In genomic region chr6:51027283-51028065, GRCh38 we compare ENCODE assay signal across 1 cellular context.
TF ChIP-seq lines count a peak whose summit lies in the region.

No MANE protein-coding gene starts in this region.

TF ChIP-seq in K562, 482 proteins besides CTCF, POLR2A, EP300 and RAD21 (continued from another document and continues in another):
- peak; percentile 67 to 80; a peak in 2 of 4 replicates for TF ChIP-seq MLLT1 (IDR thresholded peaks at IDR 0.05)
- no peak for TF ChIP-seq MYC (IDR thresholded peaks at IDR 0.05; ENCODE audit: low read depth, low read length)
- TF ChIP-seq MYC (CRISPR knock-in tag; IDR thresholded peaks at IDR 0.05; ENCODE audit: borderline replicate concordance, low read depth), result no peak
- TF ChIP-seq ZNF140 (CRISPR knock-in tag; IDR thresholded peaks at IDR 0.05), result no peak
- no peak for TF ChIP-seq JUN (IDR thresholded peaks at IDR 0.05; ENCODE audit: borderline replicate concordance, low read depth, low read length)
- no peak for TF ChIP-seq JUN (CRISPR knock-in tag; IDR thresholded peaks at IDR 0.05; ENCODE audit: borderline replicate concordance)
- TF ChIP-seq, protein P1, sequence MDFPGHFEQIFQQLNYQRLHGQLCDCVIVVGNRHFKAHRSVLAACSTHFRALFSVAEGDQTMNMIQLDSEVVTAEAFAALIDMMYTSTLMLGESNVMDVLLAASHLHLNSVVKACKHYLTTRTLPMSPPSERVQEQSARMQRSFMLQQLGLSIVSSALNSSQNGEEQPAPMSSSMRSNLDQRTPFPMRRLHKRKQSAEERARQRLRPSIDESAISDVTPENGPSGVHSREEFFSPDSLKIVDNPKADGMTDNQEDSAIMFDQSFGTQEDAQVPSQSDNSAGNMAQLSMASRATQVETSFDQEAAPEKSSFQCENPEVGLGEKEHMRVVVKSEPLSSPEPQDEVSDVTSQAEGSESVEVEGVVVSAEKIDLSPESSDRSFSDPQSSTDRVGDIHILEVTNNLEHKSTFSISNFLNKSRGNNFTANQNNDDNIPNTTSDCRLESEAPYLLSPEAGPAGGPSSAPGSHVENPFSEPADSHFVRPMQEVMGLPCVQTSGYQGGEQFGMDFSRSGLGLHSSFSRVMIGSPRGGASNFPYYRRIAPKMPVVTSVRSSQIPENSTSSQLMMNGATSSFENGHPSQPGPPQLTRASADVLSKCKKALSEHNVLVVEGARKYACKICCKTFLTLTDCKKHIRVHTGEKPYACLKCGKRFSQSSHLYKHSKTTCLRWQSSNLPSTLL (IDR thresholded peaks at IDR 0.05), result no peak
- TF ChIP-seq, protein P2, sequence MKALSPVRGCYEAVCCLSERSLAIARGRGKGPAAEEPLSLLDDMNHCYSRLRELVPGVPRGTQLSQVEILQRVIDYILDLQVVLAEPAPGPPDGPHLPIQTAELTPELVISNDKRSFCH (CRISPR knock-in tag; IDR thresholded peaks at IDR 0.05), result no peak
- TF ChIP-seq, protein P2 (tag; IDR thresholded peaks at IDR 0.05), result no peak
- no peak for TF ChIP-seq CHD4 (IDR thresholded peaks at IDR 0.05; ENCODE audit: insufficient read depth, insufficient replicate concordance, low read depth, low read length, poor library complexity, severe bottlenecking)
- no peak for TF ChIP-seq ZNF431 (CRISPR knock-in tag; IDR thresholded peaks at IDR 0.05)
- no peak for TF ChIP-seq PCBP1 (IDR thresholded peaks at IDR 0.05; ENCODE audit: low read depth, low read length, poor library complexity, severe bottlenecking)
- TF ChIP-seq JUNB (CRISPR knock-in tag; conservative IDR thresholded peaks at IDR 0.05), result no peak
- 0 out of 2 replicates have a peak, but pooled peaks have one; percentile 59 for TF ChIP-seq SMARCE1 (IDR thresholded peaks at IDR 0.05)
- TF ChIP-seq RBM25 (IDR thresholded peaks at IDR 0.05; ENCODE audit: low read depth, low read length, severe bottlenecking), result no peak
- TF ChIP-seq, protein P3, sequence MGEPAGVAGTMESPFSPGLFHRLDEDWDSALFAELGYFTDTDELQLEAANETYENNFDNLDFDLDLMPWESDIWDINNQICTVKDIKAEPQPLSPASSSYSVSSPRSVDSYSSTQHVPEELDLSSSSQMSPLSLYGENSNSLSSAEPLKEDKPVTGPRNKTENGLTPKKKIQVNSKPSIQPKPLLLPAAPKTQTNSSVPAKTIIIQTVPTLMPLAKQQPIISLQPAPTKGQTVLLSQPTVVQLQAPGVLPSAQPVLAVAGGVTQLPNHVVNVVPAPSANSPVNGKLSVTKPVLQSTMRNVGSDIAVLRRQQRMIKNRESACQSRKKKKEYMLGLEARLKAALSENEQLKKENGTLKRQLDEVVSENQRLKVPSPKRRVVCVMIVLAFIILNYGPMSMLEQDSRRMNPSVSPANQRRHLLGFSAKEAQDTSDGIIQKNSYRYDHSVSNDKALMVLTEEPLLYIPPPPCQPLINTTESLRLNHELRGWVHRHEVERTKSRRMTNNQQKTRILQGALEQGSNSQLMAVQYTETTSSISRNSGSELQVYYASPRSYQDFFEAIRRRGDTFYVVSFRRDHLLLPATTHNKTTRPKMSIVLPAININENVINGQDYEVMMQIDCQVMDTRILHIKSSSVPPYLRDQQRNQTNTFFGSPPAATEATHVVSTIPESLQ (CRISPR knock-in tag; IDR thresholded peaks at IDR 0.05), result no peak
- peak; percentile 75 for TF ChIP-seq CBFA2T3 (IDR thresholded peaks at IDR 0.05)
- no peak; the same call in 1 of the 2 replicates for TF ChIP-seq MEF2D (tag; conservative IDR thresholded peaks at IDR 0.05; ENCODE audit: low read depth)
- TF ChIP-seq ZNF696 (CRISPR knock-in tag; conservative IDR thresholded peaks at IDR 0.05), result no peak
- TF ChIP-seq PCBP2 (IDR thresholded peaks at IDR 0.05; ENCODE audit: low read depth, low read length, poor library complexity, severe bottlenecking), result no peak
- TF ChIP-seq GTF3C2 (IDR thresholded peaks at IDR 0.05; ENCODE audit: borderline replicate concordance, extremely low read depth, insufficient read length), result no peak
- TF ChIP-seq USF2 (CRISPR knock-in tag; IDR thresholded peaks at IDR 0.05), result no peak
- TF ChIP-seq MGA (IDR thresholded peaks at IDR 0.05), result no peak
- no peak for TF ChIP-seq TAF15 (IDR thresholded peaks at IDR 0.05; ENCODE audit: low read depth, low read length)
- TF ChIP-seq MAFG (tag; conservative IDR thresholded peaks at IDR 0.05), result no peak
- TF ChIP-seq HLTF (IDR thresholded peaks at IDR 0.05), result 0 out of 2 replicates have a peak, but pooled peaks have one; percentile 32
- TF ChIP-seq DMBX1 (CRISPR knock-in tag; IDR thresholded peaks at IDR 0.05; ENCODE audit: borderline replicate concordance), result 0 out of 2 replicates have a peak, but pooled peaks have one; percentile 10
- TF ChIP-seq ZNF354B (CRISPR knock-in tag; IDR thresholded peaks at IDR 0.05), result no peak
- TF ChIP-seq MAFK (IDR thresholded peaks at IDR 0.05; ENCODE audit: low read length), result no peak
- no peak for TF ChIP-seq ZNF589 (CRISPR knock-in tag; IDR thresholded peaks at IDR 0.05; ENCODE audit: low read depth)
- TF ChIP-seq PHB2 (IDR thresholded peaks at IDR 0.05; ENCODE audit: low read depth), result no peak
- TF ChIP-seq, protein P4, sequence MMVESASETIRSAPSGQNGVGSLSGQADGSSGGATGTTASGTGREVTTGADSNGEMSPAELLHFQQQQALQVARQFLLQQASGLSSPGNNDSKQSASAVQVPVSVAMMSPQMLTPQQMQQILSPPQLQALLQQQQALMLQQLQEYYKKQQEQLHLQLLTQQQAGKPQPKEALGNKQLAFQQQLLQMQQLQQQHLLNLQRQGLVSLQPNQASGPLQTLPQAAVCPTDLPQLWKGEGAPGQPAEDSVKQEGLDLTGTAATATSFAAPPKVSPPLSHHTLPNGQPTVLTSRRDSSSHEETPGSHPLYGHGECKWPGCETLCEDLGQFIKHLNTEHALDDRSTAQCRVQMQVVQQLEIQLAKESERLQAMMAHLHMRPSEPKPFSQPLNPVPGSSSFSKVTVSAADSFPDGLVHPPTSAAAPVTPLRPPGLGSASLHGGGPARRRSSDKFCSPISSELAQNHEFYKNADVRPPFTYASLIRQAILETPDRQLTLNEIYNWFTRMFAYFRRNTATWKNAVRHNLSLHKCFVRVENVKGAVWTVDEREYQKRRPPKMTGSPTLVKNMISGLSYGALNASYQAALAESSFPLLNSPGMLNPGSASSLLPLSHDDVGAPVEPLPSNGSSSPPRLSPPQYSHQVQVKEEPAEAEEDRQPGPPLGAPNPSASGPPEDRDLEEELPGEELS (CRISPR knock-in tag; IDR thresholded peaks at IDR 0.05; ENCODE audit: borderline replicate concordance), result no peak
- no peak for TF ChIP-seq ZNF76 (CRISPR knock-in tag; IDR thresholded peaks at IDR 0.05; ENCODE audit: borderline replicate concordance)
- no peak for TF ChIP-seq ZNF707 (CRISPR knock-in tag; conservative IDR thresholded peaks at IDR 0.05)
